15 cellular contexts compared by ENCODE assay signal in the genomic region with DNA sequence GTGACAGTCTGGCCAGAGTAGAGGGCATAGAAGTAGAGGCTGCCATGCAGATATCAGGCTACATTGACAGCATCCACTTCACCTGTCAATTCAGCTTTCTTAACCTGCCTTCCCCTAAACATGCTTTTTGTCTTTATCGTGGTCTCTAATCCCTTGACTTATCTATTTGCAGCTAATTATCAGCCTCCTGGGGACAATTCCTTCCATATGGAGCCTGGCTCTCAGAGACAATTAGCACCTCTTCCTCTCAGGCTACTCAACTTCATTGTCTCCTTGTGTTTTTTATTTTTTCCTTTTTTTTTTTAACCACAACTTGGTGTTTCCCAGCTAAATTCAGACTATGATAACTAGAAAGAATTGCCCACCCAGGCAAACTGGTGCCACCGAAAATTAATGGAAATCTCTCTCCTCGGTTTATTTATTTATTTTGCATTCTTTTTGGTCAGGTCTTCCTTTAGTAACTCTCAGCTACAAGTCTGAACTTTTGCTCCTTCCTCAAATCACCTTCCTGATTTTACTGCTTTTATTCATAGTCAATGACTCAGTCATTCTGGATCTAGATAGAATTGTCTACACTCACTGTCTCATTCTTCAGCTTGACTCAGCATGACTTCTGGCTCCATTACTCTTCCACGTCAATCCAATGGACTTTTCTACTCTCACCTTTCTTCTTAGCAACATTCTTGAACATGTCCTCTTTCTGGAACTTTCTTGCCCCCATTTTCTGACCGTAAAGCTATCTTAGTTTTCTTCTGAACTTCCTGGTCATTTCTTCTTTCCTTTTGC.
DNase-seq lines count a peak whose midpoint lies in the region; ATAC-seq, FAIRE-seq and TF ChIP-seq lines count a peak whose summit lies in the region.
"Had no signal": no experiment of that assay in that cellular context is flagged by ENCODE, and none has a peak within 500 bp of the region (broad histone marks: within the 10 kb centered on the region; RNA-seq: fewer than 3 reads in every experiment).

No MANE protein-coding gene starts in this region.

- no peaks in the 10 kb centered on the region for H3K9me3 ChIP-seq in PC-3 (ENCODE audit: low read length)
- no peaks in the 10 kb centered on the region for H3K9me3 ChIP-seq in lower lobe of right lung
- H3K9me3 ChIP-seq: gastroesophageal sphincter, left ventricle myocardium inferior had no signal

- TF ChIP-seq CTCF in PC-3 (conservative IDR thresholded peaks at IDR 0.05; ENCODE audit: low read depth, low read length) = no peak
- no peak for TF ChIP-seq CTCF in lower lobe of right lung (IDR thresholded peaks at IDR 0.05)

- H3K9me2 ChIP-seq in PC-3 (replicated peaks; ENCODE audit: low read length) = no peaks in the 10 kb centered on the region

- intact Hi-C loops in PC-3 (cut with micrococcal nuclease) = no loop called here
- intact Hi-C loops in lower lobe of right lung (cut with DNase I) = no loop called here

- no TSS peak for BruUV-seq in PC-3 (replicated peaks; lab: Mats Ljungman, UMichigan)

- peak; percentile 37 for DNase-seq in H54 (ENCODE audit: insufficient read length, low spot score)
- DNase-seq in PC-3 = peak; percentile 99
- DNase-seq in dermis blood vessel endothelial cell = peak; percentile 61
- peak; percentile 88 for DNase-seq in renal cortical epithelial cell (ENCODE audit: low read depth)
- DNase-seq in lower lobe of right lung = no peak
- DNase-seq: activated CD4-positive, alpha-beta T cell treated with anti-CD3 and anti-CD28 coated beads for 36 hours; left ventricle myocardium inferior; SHP77; stimulated activated CD4-positive, alpha-beta T cell treated with anti-CD3 and anti-CD28 coated beads, Interleukin-1b, Interleukin-23, amount 100 ng/mL, for 48 hours; stimulated activated naive CD4-positive, alpha-beta T cell had no signal

- H3K79me2 ChIP-seq in PC-3 (ENCODE audit: low read length) = no peaks in the 10 kb centered on the region

- POLR2A ChIA-PET in PC-3 (lab: Charles Lee; ENCODE audit: unreplicated experiment) = interaction anchor here (0.7 kb wide), 1 partner anchor 48 kb away, joined by 7 read pairs; no protein-coding TSS in a partner anchor

- H3K4me2 ChIP-seq in PC-3 (ENCODE audit: low read length) = peak overlapping the region; percentile 47

- no peaks in the 10 kb centered on the region for H3K36me3 ChIP-seq in PC-3 (ENCODE audit: low read depth, low read length)
- H3K36me3 ChIP-seq in lower lobe of right lung = no peaks in the 10 kb centered on the region
- H3K36me3 ChIP-seq: gastroesophageal sphincter, left ventricle myocardium inferior had no signal

- H4K20me1 ChIP-seq in PC-3 (ENCODE audit: low read length) = no peaks in the 10 kb centered on the region

- peak overlapping the region; percentile 15; the same call in 1 of the 2 replicates for H2AFZ ChIP-seq in PC-3 (ENCODE audit: low read length)

- peak overlapping the region; percentile 4; the same call in 1 of the 2 replicates for H3K9ac ChIP-seq in PC-3 (ENCODE audit: low read length)

- no peak for TF ChIP-seq POLR2A in H54 (IDR thresholded peaks at IDR 0.05; ENCODE audit: low read depth, low read length)

- peak; percentile 89 for ATAC-seq in PC-3
- no peak for ATAC-seq in lower lobe of right lung
- no peak for ATAC-seq in HG03159 (IDR thresholded peaks at IDR 0.05; ENCODE audit: unreplicated experiment)
- ATAC-seq in GM18873 (IDR thresholded peaks at IDR 0.05; ENCODE audit: low FRiP score, unreplicated experiment) = no peak
- ATAC-seq: activated CD4-positive, alpha-beta T cell treated with anti-CD3 and anti-CD28 coated beads for 36 hours; gastroesophageal sphincter; GM12878; HCT116 had no signal

- H3K4me1 ChIP-seq in PC-3 (ENCODE audit: insufficient read depth, low read length) (peaks cover 30% of the 10 kb centered on the region), lower lobe of right lung (no peaks in the 10 kb centered on the region)
- H3K4me1 ChIP-seq: gastroesophageal sphincter, left ventricle myocardium inferior had no signal

- H3K27ac ChIP-seq in PC-3 (ENCODE audit: low read length) = peak overlapping the region; percentile 73
- H3K27ac ChIP-seq in lower lobe of right lung = no peak overlapping the region
- H3K27ac ChIP-seq: gastroesophageal sphincter, left ventricle myocardium inferior had no signal

- H3K27me3 ChIP-seq in PC-3 (ENCODE audit: low read length) (no peaks in the 10 kb centered on the region), lower lobe of right lung (ENCODE audit: low read depth) (no peaks in the 10 kb centered on the region)

- H3K4me3 ChIP-seq in PC-3 (ENCODE audit: low read length) = no peak overlapping the region
- H3K4me3 ChIP-seq in lower lobe of right lung = no peak overlapping the region
- H3K4me3 ChIP-seq: gastroesophageal sphincter, GM12878, left ventricle myocardium inferior had no signal

- no peaks in the 10 kb centered on the region for H3F3A ChIP-seq in PC-3 (ENCODE audit: low read length, unreplicated experiment)

- peak; percentile 93 for FAIRE-seq in H54 (lab: Jason Lieb, UNC)
- FAIRE-seq: GM12878 had no signal

- CTCF ChIA-PET in PC-3 (lab: Charles Lee) = interaction anchor here (1.2 kb wide), 1 partner anchor 35 kb away, joined by 3 read pairs; no protein-coding TSS in a partner anchor
